In the genomic region with DNA sequence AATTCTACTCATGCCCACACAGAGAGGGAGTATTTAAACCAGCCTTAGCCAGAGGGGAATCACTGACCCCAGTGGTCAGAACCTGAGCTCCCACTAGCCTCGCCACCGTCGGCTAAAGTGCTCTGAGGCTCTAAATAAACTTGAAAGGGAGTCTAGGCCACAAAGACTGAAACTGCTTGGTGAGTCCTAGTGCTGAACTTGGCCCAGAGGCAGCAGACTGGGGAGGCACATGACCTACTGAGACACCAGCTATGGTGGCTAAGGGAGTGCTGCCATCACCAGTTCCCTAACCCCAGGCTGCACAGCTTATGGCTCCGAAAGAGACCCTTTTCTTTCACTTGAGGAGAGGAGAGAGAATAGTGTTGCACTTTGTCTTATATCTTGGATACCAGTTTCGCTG, we compare ENCODE assay signal across 23 cellular contexts.
"Had no signal": no experiment of that assay in that cellular context is flagged by ENCODE, and none has a peak within 500 bp of the region (broad histone marks: within the 10 kb centered on the region; RNA-seq: fewer than 3 reads in every experiment).

No MANE protein-coding gene starts in this region.

- H3K4me3 Mint-ChIP-seq: T-cell had no signal

- H3K27me3 Mint-ChIP-seq: T-cell had no signal

- H3K27ac Mint-ChIP-seq: T-cell had no signal

- H3K36me3 ChIP-seq: MG63 had no signal

- H3K4me1 Mint-ChIP-seq: T-cell had no signal

- H3K9me2 ChIP-seq: SK-N-SH had no signal

- H3K9ac ChIP-seq: SK-N-SH had no signal

- H3K36me3 Mint-ChIP-seq: T-cell had no signal

- DNase-seq: IMR-90, Karpas-422, KG1, MG63, NCI-H1092 treated with DMSO at 0.1 percent for 48 hours, NCI-H1436, NCI-H187, NCI-H2029, NCI-H2081 treated with DMSO at 0.1 percent for 48 hours, NCI-H2171, NCI-H226, NCI-H446, NCI-H510A, NCI-H526, NCI-H82, PC-3, SHP77, SK-N-SH, SW 1271, T-cell had no signal

- H3K4me2 ChIP-seq: SK-N-SH had no signal

- H3K27ac ChIP-seq: RWPE1 had no signal

- ATAC-seq: HepG2, Panc1, PC-3, T-cell had no signal

- H3K27me3 ChIP-seq: MG63 had no signal

- H3K9me3 Mint-ChIP-seq: T-cell had no signal

- H3K9me3 ChIP-seq: MG63, SK-N-SH had no signal

- H3K4me3 ChIP-seq: MG63 had no signal
